Comparison of ENCODE assay signal across 1 cellular context in genomic region chr19:1274081-1274851, GRCh38.
TF ChIP-seq lines count a peak whose summit lies in the region.

No MANE protein-coding gene starts in this region.

TF ChIP-seq in endothelial cell of umbilical vein, 7 proteins besides CTCF, POLR2A, EP300 and RAD21:
- TF ChIP-seq FOS (IDR thresholded peaks at IDR 0.05; ENCODE audit: borderline replicate concordance, insufficient read depth, low read length) (no peak), GATA2 (IDR thresholded peaks at IDR 0.05; ENCODE audit: insufficient read depth, insufficient read length, low read depth, low read length) (no peak), EZH2 (IDR thresholded peaks at IDR 0.05; ENCODE audit: borderline replicate concordance, low read depth, low read length, severe bottlenecking) (no peak), JUN (IDR thresholded peaks at IDR 0.05; ENCODE audit: borderline replicate concordance, insufficient read depth, insufficient read length, low read depth) (no peak), MYC (IDR thresholded peaks at IDR 0.05; ENCODE audit: low read depth, low read length) (no peak), POLR2AphosphoS5 (IDR thresholded peaks at IDR 0.05; ENCODE audit: insufficient read depth, low read depth, low read length) (no peak), MAX (IDR thresholded peaks at IDR 0.05; ENCODE audit: insufficient read depth, insufficient read length) (no peak)
